Comparison of ENCODE assay signal across 9 cellular contexts in genomic region chr17:47732399-47733046, GRCh38. TPM values are rescaled to one million over a fixed set of nuclear protein-coding genes. Genes with fewer than 3 reads are reported as not detected.
DNase-seq lines count a peak whose midpoint lies in the region; ATAC-seq lines count a peak whose summit lies in the region.
"Had no signal": no experiment of that assay in that cellular context is flagged by ENCODE, and none has a peak within 500 bp of the region (broad histone marks: within the 10 kb centered on the region; RNA-seq: fewer than 3 reads in every experiment).

No MANE protein-coding gene starts in this region.

- DNase-seq in 8988T (peak; percentile 23), HAP-1 (ENCODE audit: low spot score in 2 of 2) (no peak), naive B cell (no peak), CD1c-positive myeloid dendritic cell (ENCODE audit: extremely low spot score) (no peak), NCI-H2029 treated with DMSO at 0.1 percent for 48 hours (lab: John Stamatoyannopoulos, UW) (no peak), epidermal melanocyte (ENCODE audit: insufficient read length, low spot score) (no peak)

- peak overlapping the region; percentile 86 for H3K27ac Mint-ChIP-seq in activated naive CD8-positive, alpha-beta T cell
- H3K27ac Mint-ChIP-seq in naive B cell: peak overlapping the region in 3 of 6 donors; percentile 51 to 80 (median 78)

- peak overlapping the region; percentile 85 for H3K4me3 Mint-ChIP-seq in activated naive CD8-positive, alpha-beta T cell
- H3K4me3 Mint-ChIP-seq in naive B cell: peak overlapping the region; percentile 70 to 95 (median 82)

- peaks cover 2% of the 10 kb centered on the region for H3K36me3 Mint-ChIP-seq in activated naive CD8-positive, alpha-beta T cell
- no peaks in the 10 kb centered on the region for H3K36me3 Mint-ChIP-seq in naive B cell

- no peaks in the 10 kb centered on the region for H3K36me3 ChIP-seq in HAP-1 (replicated peaks)

- no peaks in the 10 kb centered on the region for H3K4me1 ChIP-seq in HAP-1

- peaks cover 57% of the 10 kb centered on the region for H3K4me1 Mint-ChIP-seq in activated naive CD8-positive, alpha-beta T cell (ENCODE audit: low read depth)
- peaks cover 49 to 52% (median 49%) of the 10 kb centered on the region in 3 donors for H3K4me1 Mint-ChIP-seq in naive B cell

- no peaks in the 10 kb centered on the region for H3K9me3 Mint-ChIP-seq in activated naive CD8-positive, alpha-beta T cell (ENCODE audit: low read depth)
- no peaks in the 10 kb centered on the region for H3K9me3 Mint-ChIP-seq in naive B cell

- peaks cover 32% of the 10 kb centered on the region for H3K27me3 ChIP-seq in HAP-1 (ENCODE audit: low read depth)
- H3K27me3 ChIP-seq: testis had no signal

- no peaks in the 10 kb centered on the region for H3K9me3 ChIP-seq in HAP-1
- H3K9me3 ChIP-seq: testis had no signal

- in situ Hi-C loops in HAP-1 (cut with MboI; ENCODE audit: low sequenced_read_pairs): no loop called here

- H3K4me3 ChIP-seq in HAP-1: peak overlapping the region; percentile 27

- H3K27me3 Mint-ChIP-seq in activated naive CD8-positive, alpha-beta T cell: no peaks in the 10 kb centered on the region
- peaks cover 5 to 12% (median 10%) of the 10 kb centered on the region in 3 donors for H3K27me3 Mint-ChIP-seq in naive B cell

- ATAC-seq in naive B cell (ENCODE audit: low read depth in 2 of 2) (no peak), HG02885 (IDR thresholded peaks at IDR 0.05; ENCODE audit: poor library complexity, unreplicated experiment) (no peak)

RNA-seq across cellular contexts. Expression of gene TBX21, which starts 0.5 kb away (rescaled TPM):
- 1 to 10 TPM in 4 of 6 donors, under 1 TPM in 2; 0.11 to 2.9 (median 2.0) TPM for polyA plus RNA-seq in naive B cell (ENCODE audit: low read depth in 6 of 6)

RNA-seq across cellular contexts. Expression of gene TBKBP1, which starts 38.6 kb away (rescaled TPM):
- polyA plus RNA-seq in naive B cell (ENCODE audit: low read depth in 6 of 6): under 1 TPM in 4 of 6 donors, not detected in 2; 0.09 to 0.97 (median 0.24) TPM
